30 cellular contexts compared by ENCODE assay signal in genomic region chr4:7899184-7899583, GRCh38.
"Had no signal": no experiment of that assay in that cellular context is flagged by ENCODE, and none has a peak within 500 bp of the region (broad histone marks: within the 10 kb centered on the region; RNA-seq: fewer than 3 reads in every experiment).

No MANE protein-coding gene starts in this region.

- H3K36me3 ChIP-seq: cardiac muscle cell, heart right ventricle, left lung, lower lobe of right lung, right atrium auricular region, suprapubic skin, tibial artery had no signal

- H3K27me3 Mint-ChIP-seq: activated naive CD8-positive, alpha-beta T cell had no signal

- DNase-seq: activated CD4-positive, alpha-beta T cell treated with anti-CD3 and anti-CD28 coated beads for 4 hours; activated CD4-positive, alpha-beta T cell treated with anti-CD3 and anti-CD28 coated beads, Interleukin-2, amount 50 U/mL, for 48 hours; activated CD4-positive, CD25-positive, alpha-beta regulatory T cell; activated CD8-positive, alpha-beta memory T cell treated with anti-CD3 and anti-CD28 coated beads for 24 hours; activated effector memory CD4-positive, alpha-beta T cell treated with Interleukin-2 at 50 U/mL for 16 hours; activated naive CD4-positive, alpha-beta T cell treated with Interleukin-2 at 50 U/mL for 16 hours; anterior cingulate cortex; body of pancreas; cerebellar nuclear complex; dorsolateral prefrontal cortex; effector memory CD4-positive, alpha-beta T cell; erythroblast; heart right ventricle; left lung; lower lobe of right lung; mucosa of descending colon; nephron progenitor cell; nucleus accumbens; stimulated activated CD4-positive, alpha-beta T cell treated with anti-CD3 and anti-CD28 coated beads, Interleukin-15, amount 100 ng/mL, for 24 hours; stimulated activated CD4-positive, alpha-beta T cell treated with anti-CD3 and anti-CD28 coated beads, Interleukin-2, amount 100 ng/mL, for 24 hours; stimulated activated naive CD4-positive, alpha-beta T cell; T-helper 1 cell; tibial artery had no signal

- H3K27ac Mint-ChIP-seq: activated naive CD8-positive, alpha-beta T cell; nephron progenitor cell; T-helper 2 cell treated with Interferon-gamma antibody and Interleukin-4, amounts not matched to agents 5 μg/mL and 100 μg/mL, for 36 hours had no signal

- H3K27me3 ChIP-seq: body of pancreas, cardiac muscle cell, heart right ventricle, left lung, right atrium auricular region, suprapubic skin, tibial artery had no signal

- H3K4me3 ChIP-seq: body of pancreas, cardiac muscle cell, coronary artery, dorsolateral prefrontal cortex, heart right ventricle, left lung, lower lobe of right lung, mucosa of descending colon, right atrium auricular region, suprapubic skin, tibial artery had no signal

- H2AFZ ChIP-seq: parathyroid adenoma had no signal

- H3K9me3 ChIP-seq: body of pancreas, heart right ventricle, left lung, lower lobe of right lung, mucosa of descending colon, right atrium auricular region, suprapubic skin, tibial artery had no signal

- H3K9ac ChIP-seq: parathyroid adenoma had no signal

- H3K4me1 ChIP-seq: body of pancreas, lower lobe of right lung had no signal

- ATAC-seq: body of pancreas, heart right ventricle, left lung, lower lobe of right lung, mucosa of descending colon had no signal

- H3K27ac ChIP-seq: body of pancreas, cardiac muscle cell, coronary artery, heart right ventricle, left lung, lower lobe of right lung, parathyroid adenoma, right atrium auricular region, suprapubic skin had no signal

- H3K4me3 Mint-ChIP-seq: activated naive CD8-positive, alpha-beta T cell; nephron progenitor cell; T-helper 2 cell treated with Interferon-gamma antibody and Interleukin-4, amounts not matched to agents 5 μg/mL and 100 μg/mL, for 36 hours had no signal

- H3K9me3 Mint-ChIP-seq: nephron progenitor cell; T-helper 2 cell treated with Interferon-gamma antibody and Interleukin-4, amounts not matched to agents 5 μg/mL and 100 μg/mL, for 36 hours had no signal
